ENCODE assay signal across 25 cellular contexts in the genomic region with DNA sequence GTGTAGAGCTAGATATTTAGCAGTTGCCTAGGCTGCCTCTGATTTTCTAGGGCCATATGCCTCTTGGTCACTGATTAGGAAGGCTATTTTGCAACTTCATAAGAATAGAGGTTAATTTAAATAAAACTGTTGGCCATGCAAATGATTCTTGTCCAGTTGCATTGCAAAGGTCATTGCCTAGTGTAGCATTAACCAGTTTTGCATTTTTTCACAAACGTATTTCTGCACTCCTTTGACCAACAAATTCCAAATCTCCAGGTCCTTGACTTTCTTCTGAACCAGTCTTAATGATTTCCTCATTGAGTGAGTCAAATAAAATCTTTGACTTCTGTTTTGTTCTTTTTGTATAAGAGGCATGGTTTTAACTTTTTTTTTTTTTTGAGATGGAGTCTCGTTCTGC. TPM values are rescaled to one million over a fixed set of nuclear protein-coding genes. Genes with fewer than 3 reads are reported as not detected.
DNase-seq lines count a peak whose midpoint lies in the region; ATAC-seq, FAIRE-seq and TF ChIP-seq lines count a peak whose summit lies in the region.
"Had no signal": no experiment of that assay in that cellular context is flagged by ENCODE, and none has a peak within 500 bp of the region (broad histone marks: within the 10 kb centered on the region; RNA-seq: fewer than 3 reads in every experiment).

No MANE protein-coding gene starts in this region.

- H2AFZ ChIP-seq in PC-9 = no peak overlapping the region
- H2AFZ ChIP-seq: GM23338 had no signal

- 61% methylated on average over 2 of the region's 2 CpGs for WGBS in A549 (ENCODE audit: missing lambda C conversion rate)

- no peak for TF ChIP-seq EP300 in A549 (IDR thresholded peaks at IDR 0.05)

- TF ChIP-seq RAD21 in A549 (conservative IDR thresholded peaks at IDR 0.05 in 1 of 2, IDR thresholded peaks at IDR 0.05 in 1 of 2) = no peak

- ATAC-seq in A549 (no peak), HG02938 (IDR thresholded peaks at IDR 0.05; ENCODE audit: unreplicated experiment) (no peak)
- ATAC-seq: GM23338, HCT116 had no signal

- no peaks in the 10 kb centered on the region for H3K9me2 ChIP-seq in PC-9 (ENCODE audit: insufficient read depth)

- CTCF ChIA-PET in A549 (lab: Yijun Ruan, JAX) (interaction anchor here (1.2 kb wide), 1 partner anchor 34 kb away, joined by 3 read pairs; a partner anchor contains a TSS), PC-9 (lab: Charles Lee) (no interaction called here)

- H4K20me1 ChIP-seq in PC-9 (ENCODE audit: insufficient read depth) = no peaks in the 10 kb centered on the region
- H4K20me1 ChIP-seq: BLaER1 treated with 17β-estradiol and CSF1 and Interleukin-3, amounts not matched to agents 10 nM and 100 nM had no signal

- peaks cover 50% of the 10 kb centered on the region for H3K4me1 ChIP-seq in A549
- H3K4me1 ChIP-seq in PC-9 (replicated peaks; ENCODE audit: insufficient read depth) = peaks cover 42% of the 10 kb centered on the region

- no peaks in the 10 kb centered on the region for H3K36me3 ChIP-seq in PC-9 (ENCODE audit: low read depth)

- POLR2A ChIA-PET in A549 (lab: Yijun Ruan, JAX) = no interaction called here
- POLR2A ChIA-PET in PC-9 (lab: Charles Lee; ENCODE audit: unreplicated experiment) = no interaction called here

- BruUV-seq in PC-9 (replicated peaks; lab: Mats Ljungman, UMichigan) = no TSS peak

- no peaks in the 10 kb centered on the region for H3K79me2 ChIP-seq in PC-9 (ENCODE audit: low read depth)

- H3F3A ChIP-seq in PC-9 (ENCODE audit: insufficient read depth, low read depth) = peaks cover 28% of the 10 kb centered on the region

- FAIRE-seq in A549 (lab: Jason Lieb, UNC) = no peak
- FAIRE-seq: A204.1, GM12891, GM18507 had no signal

- H3K27ac ChIP-seq in A549 = peak overlapping the region; percentile 6 to 49; a peak in 4 of 6 replicates
- H3K27ac ChIP-seq in PC-9 = no peak overlapping the region
- H3K27ac ChIP-seq: 22Rv1; BLaER1 treated with 17β-estradiol and CSF1 and Interleukin-3, amounts not matched to agents 10 nM and 100 nM had no signal

- H3K4me3 ChIP-seq in A549 = no peak overlapping the region
- H3K4me3 ChIP-seq in epithelial cell of proximal tubule (ENCODE audit: low read depth, low read length) = no peak overlapping the region
- no peak overlapping the region for H3K4me3 ChIP-seq in PC-9
- H3K4me3 ChIP-seq: BLaER1 treated with 17β-estradiol and CSF1 and Interleukin-3, amounts not matched to agents 10 nM and 100 nM; GM23338 had no signal

- intact Hi-C loops in PC-9 (cut with micrococcal nuclease; ENCODE audit: unreplicated experiment) = no loop called here

- DNase-seq in A549 (ENCODE audit: low read depth in 1 of 2, low spot score in 1 of 2) (no peak), NCI-H526 treated with DMSO at 0.1 percent for 48 hours (lab: John Stamatoyannopoulos, UW) (peak; percentile 27), epithelial cell of proximal tubule (ENCODE audit: low read depth) (peak; percentile 89), renal cortical epithelial cell (ENCODE audit: low read depth) (peak; percentile 97), NCI-H2081 (lab: John Stamatoyannopoulos, UW) (no peak), PC-9 (no peak)
- DNase-seq in stimulated activated CD4-positive, alpha-beta T cell treated with anti-CD3 and anti-CD28 coated beads, Interleukin-4, amount 100 ng/mL, for 1 hour = no peak
- DNase-seq: ACHN; AML-193; BE2C; Calu3; CD4-positive, alpha-beta T cell; CD8-positive, alpha-beta memory T cell; DMS53; DMS79 treated with DMSO at 0.1 percent for 48 hours; GF-D8; H9 had no signal

- TF ChIP-seq POLR2A in A549 (IDR thresholded peaks at IDR 0.05; ENCODE audit: low read length) = no peak

- H3K27me3 ChIP-seq in PC-9 (ENCODE audit: insufficient read depth, low read depth) = no peaks in the 10 kb centered on the region
- H3K27me3 ChIP-seq: BE2C; BLaER1 treated with 17β-estradiol and CSF1 and Interleukin-3, amounts not matched to agents 10 nM and 100 nM had no signal

- H3K9me3 ChIP-seq in A549 (no peaks in the 10 kb centered on the region), PC-9 (ENCODE audit: insufficient read depth, low read depth) (no peaks in the 10 kb centered on the region)
- H3K9me3 ChIP-seq: BE2C; BLaER1 treated with 17β-estradiol and CSF1 and Interleukin-3, amounts not matched to agents 10 nM and 100 nM had no signal

- TF ChIP-seq CTCF in A549 (IDR thresholded peaks at IDR 0.05) (no peak), epithelial cell of proximal tubule (conservative IDR thresholded peaks at IDR 0.05; ENCODE audit: low read depth, low read length) (no peak), PC-9 (conservative IDR thresholded peaks at IDR 0.05) (no peak)

- H3K4me2 ChIP-seq in A549 = no peak overlapping the region; the same call in 2 of the 3 replicates
- no peak overlapping the region for H3K4me2 ChIP-seq in PC-9
- H3K4me2 ChIP-seq: BLaER1 treated with 17β-estradiol and CSF1 and Interleukin-3, amounts not matched to agents 10 nM and 100 nM; GM23338 had no signal

TF ChIP-seq in A549, 52 proteins besides CTCF, POLR2A, EP300 and RAD21:
- TF ChIP-seq RFX5 (IDR thresholded peaks at IDR 0.05) = no peak
- no peak for TF ChIP-seq ZNF302 (CRISPR knock-in tag; IDR thresholded peaks at IDR 0.05)
- no peak for TF ChIP-seq HOXA7 (CRISPR knock-in tag; IDR thresholded peaks at IDR 0.05)
- no peak for TF ChIP-seq JUNB (IDR thresholded peaks at IDR 0.05)
- no peak for TF ChIP-seq ESRRA (IDR thresholded peaks at IDR 0.05; ENCODE audit: borderline replicate concordance, low read length)
- no peak for TF ChIP-seq PHF8 (IDR thresholded peaks at IDR 0.05; ENCODE audit: borderline replicate concordance, low read depth)
- no peak for TF ChIP-seq EHF (CRISPR knock-in tag; IDR thresholded peaks at IDR 0.05)
- no peak for TF ChIP-seq RNF2 (IDR thresholded peaks at IDR 0.05; ENCODE audit: borderline replicate concordance, low read depth)
- no peak for TF ChIP-seq MAFK (IDR thresholded peaks at IDR 0.05; ENCODE audit: partially characterized antibody)

RNA-seq across cellular contexts. Expression of a gene that starts 33.5 kb away (rescaled TPM):
- polyA plus RNA-seq in A549 (2011; rRNA removed) = 15.1 and 20.8 TPM in 2 replicates
- polyA plus RNA-seq in A549 (2012; cell fraction: cytosol; rRNA removed) = 2.4 TPM in 2 replicates
- polyA plus RNA-seq in A549 (2012; cell fraction: nucleus; rRNA removed) = 2.5 and 4.4 TPM in 2 replicates
- 5.6 to 5.9 TPM (median 5.9 TPM) in 3 replicates for polyA plus RNA-seq in A549 (2017; fragmentation: RNase III; extraction: RNeasy Plus Mini Kit Qiagen cat#74134 plus additional on column Dnase treatment)
- polyA minus RNA-seq in A549 (2011; rRNA and poly(A)+ RNA removed) = 13.9 and 21.4 TPM in 2 replicates
- 6.5 and 14.2 TPM in 2 replicates for total RNA-seq in epithelial cell of proximal tubule
- 7.8 and 10.2 TPM in 2 replicates for total RNA-seq in renal cortical epithelial cell
- 13.5 and 17.4 TPM in 2 replicates for total RNA-seq in PC-9 (2021)

Comparison
In these comparisons a context has a peak if more than half of its experiments do, and no peak if none do; other contexts are left out.
1. DNase-seq: peak in NCI-H526 treated with DMSO at 0.1 percent for 48 hours (single experiment), epithelial cell of proximal tubule (single experiment) and renal cortical epithelial cell (single experiment); none in A549 (0 of 2), stimulated activated CD4-positive, alpha-beta T cell treated with anti-CD3 and anti-CD28 coated beads, Interleukin-4, amount 100 ng/mL, for 1 hour (single experiment), NCI-H2081 (0 of 2) and PC-9 (0 of 2).